28 cellular contexts compared by ENCODE assay signal in the genomic region with DNA sequence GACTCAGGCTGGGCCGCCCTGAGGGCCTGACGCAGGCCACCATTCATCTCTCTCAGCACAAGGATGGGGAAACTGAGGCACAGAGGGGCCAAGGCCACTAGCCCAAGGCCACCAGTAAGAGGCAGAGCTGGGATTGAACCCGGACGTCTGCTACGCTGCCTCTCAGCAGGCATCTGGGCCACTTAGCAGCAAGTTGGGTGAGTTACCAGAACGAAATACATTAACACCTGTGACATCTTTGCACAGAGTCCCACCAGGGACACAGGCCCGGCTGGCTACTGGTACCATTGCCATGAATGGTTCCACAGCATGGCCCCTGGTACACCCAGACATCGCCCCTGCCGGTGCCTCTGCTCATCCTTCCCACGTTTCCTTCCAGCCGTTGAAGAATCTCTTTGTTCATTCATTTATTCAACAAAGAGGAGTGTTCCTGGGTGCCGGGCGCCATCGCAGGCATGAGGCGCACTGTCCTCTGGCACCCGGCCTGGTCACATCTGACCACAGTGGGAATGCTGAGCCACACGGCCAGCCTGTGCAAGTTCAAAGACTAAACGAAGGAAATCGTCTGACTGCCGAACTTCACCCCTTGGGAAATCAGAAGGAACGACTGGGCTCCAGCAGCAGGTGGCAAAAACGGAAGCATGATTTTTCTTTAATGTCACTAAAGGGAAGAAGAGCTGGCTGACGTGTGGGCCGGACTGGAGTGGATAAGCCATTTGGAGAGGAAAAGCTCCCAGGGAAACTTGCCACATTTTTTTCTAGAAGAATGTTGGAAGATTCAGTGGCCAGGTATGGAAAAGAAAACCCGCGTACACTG. TPM values are rescaled to one million over a fixed set of nuclear protein-coding genes. Genes with fewer than 3 reads are reported as not detected.
A peak's percentile ranks its signal among the peaks of the same experiment; 100 is the strongest.
DNase-seq lines count a peak whose midpoint lies in the region; ATAC-seq and TF ChIP-seq lines count a peak whose summit lies in the region.
"Had no signal": no experiment of that assay in that cellular context is flagged by ENCODE, and none has a peak within 500 bp of the region (broad histone marks: within the 10 kb centered on the region; RNA-seq: fewer than 3 reads in every experiment).

No MANE protein-coding gene starts in this region.

- H3K9ac ChIP-seq in endodermal cell (ENCODE audit: extremely low read depth, low read length, poor library complexity, severe bottlenecking), result no peak overlapping the region
- H3K9ac ChIP-seq: KMS-11 had no signal

- no peaks in the 10 kb centered on the region for H3K27me3 ChIP-seq in breast epithelium
- H3K27me3 ChIP-seq in endodermal cell (ENCODE audit: control insufficient read depth, insufficient read depth, low read length, poor library complexity, severe bottlenecking), result no peaks in the 10 kb centered on the region
- peaks cover 0 to 4% of the 10 kb centered on the region in 2 donors for H3K27me3 ChIP-seq in tibial nerve
- H3K27me3 ChIP-seq: pancreas had no signal

- BruUV-seq in MCF 10A (replicated peaks; lab: Mats Ljungman, UMichigan), result no TSS peak

- H3K4me3 Mint-ChIP-seq in MCF 10A (ENCODE audit: unreplicated experiment), result no peak overlapping the region
- no peak overlapping the region for H3K4me3 Mint-ChIP-seq in endodermal cell
- H3K4me3 Mint-ChIP-seq in neural crest cell, result peak overlapping the region; percentile 13
- H3K4me3 Mint-ChIP-seq: HFFc6; T-helper 1 cell treated with Interleukin-12 subunit alpha and Interleukin-12 subunit beta and Interleukin-4 antibody, amounts not matched to agents 30 μg/mL and 1 μg/mL, for 36 hours had no signal

- no peak for ATAC-seq in HG03139 (IDR thresholded peaks at IDR 0.05; ENCODE audit: unreplicated experiment)
- ATAC-seq: foreskin keratinocyte, pancreas had no signal

- CTCF ChIA-PET in MCF 10A (lab: Yijun Ruan, JAX), result no interaction called here

- 88 to 92% methylated on average over 19 to 26 of the region's 26 CpGs for WGBS in endodermal cell (ENCODE audit: insufficient coverage in 1 of 2, insufficient read length in 1 of 2), 2 experiments
- 68 to 72% methylated on average over 26 of the region's 26 CpGs for WGBS in tibial nerve, 2 donors

- TF ChIP-seq EP300 in tibial nerve (IDR thresholded peaks at IDR 0.05), result no peak

- H3K4me1 Mint-ChIP-seq in MCF 10A (ENCODE audit: insufficient read depth, unreplicated experiment) (no peaks in the 10 kb centered on the region), endodermal cell (no peaks in the 10 kb centered on the region), neural crest cell (peaks cover 20% of the 10 kb centered on the region)

- H3K36me3 Mint-ChIP-seq in MCF 10A (ENCODE audit: insufficient read depth, unreplicated experiment) (no peaks in the 10 kb centered on the region), endodermal cell (ENCODE audit: low read depth) (no peaks in the 10 kb centered on the region), neural crest cell (ENCODE audit: low read depth) (no peaks in the 10 kb centered on the region)

- TF ChIP-seq CTCF in breast epithelium (IDR thresholded peaks at IDR 0.05) (no peak), MCF 10A (IDR thresholded peaks at IDR 0.05; ENCODE audit: unreplicated experiment) (no peak), endodermal cell (conservative IDR thresholded peaks at IDR 0.05) (no peak), neural crest cell (conservative IDR thresholded peaks at IDR 0.05) (no peak), tibial nerve (IDR thresholded peaks at IDR 0.05) (no peak)

- POLR2A ChIA-PET in MCF 10A (lab: Yijun Ruan, JAX), result no interaction called here

- intact Hi-C loops in breast epithelium (cut with DNase I; ENCODE audit: low total_unique reads), result no loop called here
- intact Hi-C loops in MCF 10A (cut with micrococcal nuclease), result no loop called here

- no peak overlapping the region for H3K27ac Mint-ChIP-seq in MCF 10A (ENCODE audit: low read depth, unreplicated experiment)
- H3K27ac Mint-ChIP-seq in endodermal cell, result no peak overlapping the region
- H3K27ac Mint-ChIP-seq in neural crest cell (ENCODE audit: unreplicated experiment), result peak overlapping the region; percentile 20
- H3K27ac Mint-ChIP-seq: HFFc6; T-helper 1 cell treated with Interleukin-12 subunit alpha and Interleukin-12 subunit beta and Interleukin-4 antibody, amounts not matched to agents 30 μg/mL and 1 μg/mL, for 36 hours had no signal

- peaks cover 0 to 8% of the 10 kb centered on the region in 2 donors for H3K4me1 ChIP-seq in breast epithelium
- no peaks in the 10 kb centered on the region for H3K4me1 ChIP-seq in endodermal cell (ENCODE audit: control insufficient read depth, insufficient read depth, low read length)
- peaks cover 0 to 13% (median 3%) of the 10 kb centered on the region in 4 donors for H3K4me1 ChIP-seq in tibial nerve
- H3K4me1 ChIP-seq: Caco-2, foreskin keratinocyte, pancreas had no signal

- DNase-seq in breast epithelium (ENCODE audit: low spot score in 2 of 2), result peak in 1 of 2 donors; percentile 70
- DNase-seq in MCF 10A (ENCODE audit: unreplicated experiment), result no peak
- no peak for DNase-seq in endodermal cell
- DNase-seq in neural crest cell (ENCODE audit: low read depth, low spot score), result no peak
- DNase-seq in tibial nerve (ENCODE audit: low spot score in 2 of 2), result no peak
- no peak for DNase-seq in COR-L47 (lab: John Stamatoyannopoulos, UW)
- DNase-seq in islet precursor cell, result no peak
- DNase-seq: 8988T; activated CD4-positive, alpha-beta T cell treated with anti-CD3 and anti-CD28 coated beads for 48 hours; activated naive CD4-positive, alpha-beta T cell treated with Interleukin-2 at 50 U/mL for 16 hours; activated T-cell treated with anti-CD3 and anti-CD28 coated beads, Interleukin-2, amount 50 U/mL, for 48 hours; Caco-2; central memory CD4-positive, alpha-beta T cell; effector CD4-positive, alpha-beta T cell; foreskin keratinocyte; HFFc6; mesendoderm; NCI-H2029; NCI-H226; OCI-M1; stimulated activated CD4-positive, alpha-beta T cell treated with anti-CD3 and anti-CD28 coated beads, Interleukin-4, amount 100 ng/mL, for 1 hour; stimulated activated naive CD4-positive, alpha-beta T cell treated with Interleukin-2 at 50 U/mL for 16 hours had no signal

- no peak for TF ChIP-seq POLR2A in breast epithelium (IDR thresholded peaks at IDR 0.05)
- TF ChIP-seq POLR2A in tibial nerve (IDR thresholded peaks at IDR 0.05), result no peak

- peak overlapping the region in 2 of 3 donors; percentile 22 to 46 for H3K4me3 ChIP-seq in breast epithelium
- H3K4me3 ChIP-seq in endodermal cell (ENCODE audit: low read length), result no peak overlapping the region
- no peak overlapping the region for H3K4me3 ChIP-seq in tibial nerve
- H3K4me3 ChIP-seq: pancreas, skin epidermis, tibial artery had no signal

- H3K27me3 Mint-ChIP-seq in MCF 10A (ENCODE audit: insufficient read depth, unreplicated experiment) (peaks cover 11% of the 10 kb centered on the region), endodermal cell (ENCODE audit: insufficient read depth) (no peaks in the 10 kb centered on the region), neural crest cell (ENCODE audit: low read depth) (no peaks in the 10 kb centered on the region)

- H3K9me3 ChIP-seq in breast epithelium (no peaks in the 10 kb centered on the region), endodermal cell (ENCODE audit: control insufficient read depth, low read length) (peaks cover 5% of the 10 kb centered on the region), tibial nerve (no peaks in the 10 kb centered on the region)
- H3K9me3 ChIP-seq: pancreas, tibial artery had no signal

- H3K9me3 Mint-ChIP-seq in MCF 10A (ENCODE audit: unreplicated experiment) (no peaks in the 10 kb centered on the region), endodermal cell (no peaks in the 10 kb centered on the region), neural crest cell (no peaks in the 10 kb centered on the region)
- H3K9me3 Mint-ChIP-seq: HFFc6; T-helper 1 cell treated with Interleukin-12 subunit alpha and Interleukin-12 subunit beta and Interleukin-4 antibody, amounts not matched to agents 30 μg/mL and 1 μg/mL, for 36 hours had no signal

- H3K36me3 ChIP-seq in breast epithelium, result no peaks in the 10 kb centered on the region
- no peaks in the 10 kb centered on the region for H3K36me3 ChIP-seq in endodermal cell (ENCODE audit: control insufficient read depth, insufficient read depth, low read length)
- no peaks in the 10 kb centered on the region for H3K36me3 ChIP-seq in tibial nerve
- H3K36me3 ChIP-seq: pancreas, tibial artery had no signal

- peak overlapping the region; percentile 92 to 94 for H3K27ac ChIP-seq in breast epithelium
- H3K27ac ChIP-seq in endodermal cell (ENCODE audit: low read depth, low read length), result peak overlapping the region; percentile 81
- peak overlapping the region in 3 of 4 donors; percentile 9 to 80 (median 78) for H3K27ac ChIP-seq in tibial nerve
- H3K27ac ChIP-seq: foreskin keratinocyte, KMS-11, pancreas, skin epidermis, tibial artery had no signal

RNA-seq across cellular contexts. Expression of gene ZNF469, which starts 7.3 kb away (rescaled TPM):
- total RNA-seq in breast epithelium, result 1 to 10 TPM in 1 of 3 donors, under 1 TPM in 2; 0.80 to 1.5 (median 0.98) TPM
- not detected in 2 replicates for total RNA-seq in MCF 10A (2022)
- 1 to 10 TPM in 1 of 2 donors, under 1 TPM in 1; 0.68 to 4.7 TPM for total RNA-seq in endodermal cell
- 0.53 TPM for polyA plus RNA-seq in endodermal cell (2013, experiment 1 of 2)
- polyA plus RNA-seq in endodermal cell (2013, experiment 2 of 2), result 0.46 TPM
- total RNA-seq in neural crest cell, result 0.52 and 0.58 TPM in 2 replicates
- total RNA-seq in tibial nerve, result 1 to 10 TPM in 3 of 4 donors, under 1 TPM in 1; 0.87 to 1.8 (median 1.1) TPM

Comparison
In these comparisons a context has a peak if more than half of its experiments do, and no peak if none do; other contexts are left out.
1. H3K4me3 ChIP-seq: peak in breast epithelium (2 of 3); none in endodermal cell (single experiment) and tibial nerve (0 of 4).
2. Peak in every context shown above with its lines, with median percentiles within 50 percentile points of each other: H3K27ac ChIP-seq.